In genomic region chr10:110496553-110497437, GRCh38 we compare ENCODE assay signal across 8 cellular contexts. TPM values are rescaled to one million over a fixed set of nuclear protein-coding genes. Genes with fewer than 3 reads are reported as not detected.
A peak's percentile ranks its signal among the peaks of the same experiment; 100 is the strongest.
DNase-seq lines count a peak whose midpoint lies in the region; ATAC-seq and TF ChIP-seq lines count a peak whose summit lies in the region.

No MANE protein-coding gene starts in this region.

- WGBS in testis, 2 donors, result 17 to 19% methylated on average over 20 to 22 of the region's 22 CpGs

- H3K4me1 ChIP-seq in testis, result peaks cover 44% of the 10 kb centered on the region

- peak overlapping the region; percentile 83 to 93 for H3K27ac ChIP-seq in testis

- no peaks in the 10 kb centered on the region for H3K27me3 Mint-ChIP-seq in stimulated activated naive CD8-positive, alpha-beta T cell treated with anti-CD3 and anti-CD28 coated beads, Interleukin-15, Interleukin-2, amounts not matched to agents 100 ng/mL and 50 ng/mL, for 24 hours

- no peaks in the 10 kb centered on the region for H3K27me3 ChIP-seq in testis

- peak overlapping the region; percentile 66 to 96 for H3K4me3 ChIP-seq in testis

- no peak for ATAC-seq in stimulated activated naive CD8-positive, alpha-beta T cell treated with anti-CD3 and anti-CD28 coated beads, Interleukin-15, Interleukin-2, amounts not matched to agents 100 U/mL and 50 U/mL, for 24 hours

- TF ChIP-seq CTCF in testis (IDR thresholded peaks at IDR 0.05) (no peak), GM10248 (IDR thresholded peaks at IDR 0.05; ENCODE audit: control extremely low read depth, extremely low read depth, low read depth, missing control alignments) (no peak)

- POLR2A ChIA-PET in GM10248 (lab: Yijun Ruan, JAX), result interaction anchor here (1.1 kb wide), 1 partner anchor 82 kb away, joined by 3 read pairs; no protein-coding TSS in a partner anchor

- peaks cover 36% of the 10 kb centered on the region for H3K36me3 Mint-ChIP-seq in stimulated activated naive CD8-positive, alpha-beta T cell treated with anti-CD3 and anti-CD28 coated beads, Interleukin-15, Interleukin-2, amounts not matched to agents 100 ng/mL and 50 ng/mL, for 24 hours (ENCODE audit: low read depth)

- no peaks in the 10 kb centered on the region for H3K9me3 ChIP-seq in testis

- TF ChIP-seq POLR2A in testis (IDR thresholded peaks at IDR 0.05), result no peak

- peaks cover 50% of the 10 kb centered on the region for H3K4me1 Mint-ChIP-seq in stimulated activated naive CD8-positive, alpha-beta T cell treated with anti-CD3 and anti-CD28 coated beads, Interleukin-15, Interleukin-2, amounts not matched to agents 100 ng/mL and 50 ng/mL, for 24 hours (ENCODE audit: low read depth)

- no peaks in the 10 kb centered on the region for H3K36me3 ChIP-seq in testis (ENCODE audit: low read depth, missing control alignments)

- DNase-seq in stimulated activated naive CD8-positive, alpha-beta T cell treated with anti-CD3 and anti-CD28 coated beads, Interleukin-15, Interleukin-2, amounts not matched to agents 100 U/mL and 50 U/mL, for 24 hours, result no peak
- peak; percentile 25 for DNase-seq in amniotic epithelial cell (ENCODE audit: low read depth)
- DNase-seq in left kidney (ENCODE audit: low read depth, low spot score), result peak; percentile 26
- peak; percentile 17 for DNase-seq in testis
- DNase-seq in EL, result no peak
- no peak for DNase-seq in pons (ENCODE audit: low spot score)
- DNase-seq in GM10248 (ENCODE audit: extremely low spot score), result no peak

- intact Hi-C loops in testis (cut with DNase I; ENCODE audit: low total_unique reads), result no loop called here

- peak overlapping the region; percentile 94 for H3K4me3 Mint-ChIP-seq in stimulated activated naive CD8-positive, alpha-beta T cell treated with anti-CD3 and anti-CD28 coated beads, Interleukin-15, Interleukin-2, amounts not matched to agents 100 ng/mL and 50 ng/mL, for 24 hours

- CTCF ChIA-PET in GM10248 (lab: Yijun Ruan, JAX), result interaction anchor here (0.7 to 1.4 kb wide), 4 partner anchors 10 to 358 kb away, joined by 3 to 6 read pairs (median 4); no protein-coding TSS in a partner anchor

- H3K9me3 Mint-ChIP-seq in stimulated activated naive CD8-positive, alpha-beta T cell treated with anti-CD3 and anti-CD28 coated beads, Interleukin-15, Interleukin-2, amounts not matched to agents 100 ng/mL and 50 ng/mL, for 24 hours, result no peaks in the 10 kb centered on the region

- H3K27ac Mint-ChIP-seq in stimulated activated naive CD8-positive, alpha-beta T cell treated with anti-CD3 and anti-CD28 coated beads, Interleukin-15, Interleukin-2, amounts not matched to agents 100 ng/mL and 50 ng/mL, for 24 hours, result peak overlapping the region; percentile 92

RNA-seq across cellular contexts. Expression of gene DUSP5, which starts 0.9 kb away (rescaled TPM):
- total RNA-seq in testis, result 10 to 100 TPM; 42.7 to 57.5 TPM
- 42.8 TPM for polyA plus RNA-seq in testis (ENCODE audit: insufficient read depth, low read depth, low replicate concordance)

Comparison
In these comparisons a context has a peak if more than half of its experiments do, and no peak if none do; other contexts are left out.
1. DNase-seq: peak in amniotic epithelial cell (single experiment), left kidney (single experiment) and testis (single experiment); none in stimulated activated naive CD8-positive, alpha-beta T cell treated with anti-CD3 and anti-CD28 coated beads, Interleukin-15, Interleukin-2, amounts not matched to agents 100 U/mL and 50 U/mL, for 24 hours (single experiment), EL (single experiment), pons (single experiment) and GM10248 (single experiment).